In the genomic region with DNA sequence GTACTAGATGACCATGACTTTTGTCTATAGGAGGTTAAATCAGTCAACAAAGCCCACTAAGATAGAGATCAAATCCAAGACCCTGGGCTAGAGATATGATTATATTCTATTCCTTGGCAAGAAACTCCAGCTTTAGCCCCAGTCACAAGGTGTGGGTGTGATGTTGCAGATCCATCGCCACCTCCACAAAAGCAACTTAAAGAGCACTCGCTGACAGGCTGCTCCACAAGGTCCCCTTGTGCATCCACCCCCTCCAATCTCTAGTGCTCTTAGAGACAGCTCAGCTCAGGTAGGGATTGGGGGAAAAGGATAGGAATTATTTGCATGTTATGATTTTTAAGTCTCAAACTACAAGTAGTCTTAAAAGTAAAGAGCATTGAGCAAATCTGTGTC, we compare ENCODE assay signal across 17 cellular contexts.
DNase-seq lines count a peak whose midpoint lies in the region; ATAC-seq and TF ChIP-seq lines count a peak whose summit lies in the region.
"Had no signal": no experiment of that assay in that cellular context is flagged by ENCODE, and none has a peak within 500 bp of the region (broad histone marks: within the 10 kb centered on the region; RNA-seq: fewer than 3 reads in every experiment).

No MANE protein-coding gene starts in this region.

- ATAC-seq in HG03432 (IDR thresholded peaks at IDR 0.05; ENCODE audit: unreplicated experiment) (peak; percentile 13), GM18870 (IDR thresholded peaks at IDR 0.05; ENCODE audit: unreplicated experiment) (no peak), GM19351 (IDR thresholded peaks at IDR 0.05; ENCODE audit: unreplicated experiment) (no peak)
- ATAC-seq: CD8-positive, alpha-beta T cell; Right ventricle myocardium inferior had no signal

- no peak overlapping the region for H3K4me3 ChIP-seq in BLaER1 treated with 17β-estradiol and CSF1 and Interleukin-3, amounts not matched to agents 10 nM and 100 nM
- no peak overlapping the region for H3K4me3 ChIP-seq in HEK293 (ENCODE audit: low read depth, low read length)
- H3K4me3 ChIP-seq: Peyer's patch, SK-N-MC had no signal

- no peak overlapping the region for H3K9ac ChIP-seq in BLaER1 treated with 17β-estradiol and CSF1 and Interleukin-3, amounts not matched to agents 10 nM and 100 nM

- POLR2A ChIA-PET in HEK293 (lab: Yijun Ruan, JAX) = no interaction called here

- no peaks in the 10 kb centered on the region for H4K20me1 ChIP-seq in BLaER1 treated with 17β-estradiol and CSF1 and Interleukin-3, amounts not matched to agents 10 nM and 100 nM

- peak overlapping the region in 8 of 11 experiments; percentile 51 to 84 (median 67); a peak in 17 of 22 replicates for H3K4me2 ChIP-seq in BLaER1 treated with 17β-estradiol and CSF1 and Interleukin-3, amounts not matched to agents 10 nM and 100 nM

- H3K9me3 ChIP-seq in BLaER1 treated with 17β-estradiol and CSF1 and Interleukin-3, amounts not matched to agents 10 nM and 100 nM (replicated peaks in 1 of 11) = no peaks in the 10 kb centered on the region
- H3K9me3 ChIP-seq in HEK293 (ENCODE audit: control insufficient read depth, insufficient read depth, low read depth, low read length) = no peaks in the 10 kb centered on the region
- H3K9me3 ChIP-seq: BE2C, Peyer's patch had no signal

- peak; percentile 49 for DNase-seq in putamen (ENCODE audit: low spot score)
- DNase-seq in OCI-M2 (lab: John Stamatoyannopoulos, UW; ENCODE audit: unreplicated experiment) = no peak
- no peak for DNase-seq in NCI-H526 treated with DMSO at 0.1 percent for 48 hours (lab: John Stamatoyannopoulos, UW)
- DNase-seq: 8988T; BE2C; CD8-positive, alpha-beta T cell; NCI-H1105 treated with DMSO at 0.1 percent for 48 hours; NCI-H1694 treated with DMSO at 0.1 percent for 48 hours; NCI-H774; Peyer's patch had no signal

- no peak overlapping the region for H3K27ac ChIP-seq in BLaER1 treated with 17β-estradiol and CSF1 and Interleukin-3, amounts not matched to agents 10 nM and 100 nM
- no peak overlapping the region for H3K27ac ChIP-seq in HEK293 (ENCODE audit: extremely low read depth, low read depth, low read length)
- H3K27ac ChIP-seq: Peyer's patch, SK-N-MC had no signal

- H3K4me1 ChIP-seq in BLaER1 treated with 17β-estradiol and CSF1 and Interleukin-3, amounts not matched to agents 10 nM and 100 nM = peaks cover 6 to 39% (median 32%) of the 10 kb centered on the region in 10 experiments; a peak in 18 of 20 replicates
- H3K4me1 ChIP-seq in HEK293 (ENCODE audit: control insufficient read depth, insufficient read depth, low read length) = no peaks in the 10 kb centered on the region
- H3K4me1 ChIP-seq: BE2C, Peyer's patch had no signal

- TF ChIP-seq CTCF in HEK293 (tag by site-specific recombination; IDR thresholded peaks at IDR 0.05) = no peak

- H3K36me3 ChIP-seq in BLaER1 treated with 17β-estradiol and CSF1 and Interleukin-3, amounts not matched to agents 10 nM and 100 nM = no peaks in the 10 kb centered on the region
- H3K36me3 ChIP-seq in HEK293 (ENCODE audit: control insufficient read depth in 2 of 2, insufficient read depth in 1 of 2, low read length in 2 of 2) = no peaks in the 10 kb centered on the region
- H3K36me3 ChIP-seq: BE2C, Peyer's patch had no signal

- CTCF ChIA-PET in HEK293 (lab: Yijun Ruan, JAX) = interaction anchor here (0.6 to 1.7 kb wide), 2 partner anchors 17 to 633 kb away, joined by 4 to 9 read pairs; no protein-coding TSS in a partner anchor

- no peaks in the 10 kb centered on the region for H3K27me3 ChIP-seq in BLaER1 treated with 17β-estradiol and CSF1 and Interleukin-3, amounts not matched to agents 10 nM and 100 nM
- H3K27me3 ChIP-seq: BE2C, Peyer's patch had no signal

TF ChIP-seq in HEK293, 187 proteins besides CTCF, POLR2A, EP300 and RAD21:
- TF ChIP-seq ZFHX2 (tag by site-specific recombination; conservative IDR thresholded peaks at IDR 0.05) = 0 out of 2 replicates have a peak, but pooled peaks have one; percentile 11
- TF ChIP-seq, protein P1, sequence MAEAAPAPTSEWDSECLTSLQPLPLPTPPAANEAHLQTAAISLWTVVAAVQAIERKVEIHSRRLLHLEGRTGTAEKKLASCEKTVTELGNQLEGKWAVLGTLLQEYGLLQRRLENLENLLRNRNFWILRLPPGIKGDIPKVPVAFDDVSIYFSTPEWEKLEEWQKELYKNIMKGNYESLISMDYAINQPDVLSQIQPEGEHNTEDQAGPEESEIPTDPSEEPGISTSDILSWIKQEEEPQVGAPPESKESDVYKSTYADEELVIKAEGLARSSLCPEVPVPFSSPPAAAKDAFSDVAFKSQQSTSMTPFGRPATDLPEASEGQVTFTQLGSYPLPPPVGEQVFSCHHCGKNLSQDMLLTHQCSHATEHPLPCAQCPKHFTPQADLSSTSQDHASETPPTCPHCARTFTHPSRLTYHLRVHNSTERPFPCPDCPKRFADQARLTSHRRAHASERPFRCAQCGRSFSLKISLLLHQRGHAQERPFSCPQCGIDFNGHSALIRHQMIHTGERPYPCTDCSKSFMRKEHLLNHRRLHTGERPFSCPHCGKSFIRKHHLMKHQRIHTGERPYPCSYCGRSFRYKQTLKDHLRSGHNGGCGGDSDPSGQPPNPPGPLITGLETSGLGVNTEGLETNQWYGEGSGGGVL (tag by site-specific recombination; IDR thresholded peaks at IDR 0.05) = no peak
